ENCODE assay signal across 13 cellular contexts in genomic region chr11:114057605-114058004, GRCh38. TPM values are rescaled to one million over a fixed set of nuclear protein-coding genes. Genes with fewer than 3 reads are reported as not detected.
DNase-seq lines count a peak whose midpoint lies in the region; ATAC-seq and TF ChIP-seq lines count a peak whose summit lies in the region.
"Had no signal": no experiment of that assay in that cellular context is flagged by ENCODE, and none has a peak within 500 bp of the region (broad histone marks: within the 10 kb centered on the region; RNA-seq: fewer than 3 reads in every experiment).

No MANE protein-coding gene starts in this region.

- POLR2A ChIA-PET in T-cell (lab: Charles Lee), result no interaction called here

- peak overlapping the region; percentile 26 to 88 (median 81) for H3K4me3 Mint-ChIP-seq in T-cell

- WGBS in lung, 2 donors, result 63 to 94% methylated on average over 1 of the region's 1 CpG

- peaks cover 5% of the 10 kb centered on the region; the same call in 1 of the 2 replicates for H3K4me1 ChIP-seq in ES-I3 (ENCODE audit: insufficient read depth, low read length)
- H3K4me1 ChIP-seq in lung (ENCODE audit: control insufficient read depth in 2 of 2, insufficient read depth in 2 of 2, low read length in 2 of 2), result peaks cover 2 to 6% of the 10 kb centered on the region in 2 donors

- no peak for DNase-seq in T-cell
- DNase-seq in lung (ENCODE audit: low spot score), result no peak
- DNase-seq in superior temporal gyrus (ENCODE audit: extremely low spot score), result peak; percentile 14
- DNase-seq in mesenteric fat pad (ENCODE audit: low spot score), result no peak
- DNase-seq in NK-92 (lab: John Stamatoyannopoulos, UW; ENCODE audit: unreplicated experiment), result no peak
- DNase-seq: activated CD4-positive, alpha-beta T cell treated with anti-CD3 and anti-CD28 coated beads for 48 hours; activated CD8-positive, alpha-beta memory T cell treated with anti-CD3 and anti-CD28 coated beads, Interleukin-2, amount 50 U/mL, for 4 hours; MM.1S; NCI-H187 had no signal

- no peaks in the 10 kb centered on the region for H3K9me3 Mint-ChIP-seq in T-cell
- H3K9me3 Mint-ChIP-seq: activated naive CD4-positive, alpha-beta T cell treated with anti-CD3 and anti-CD28 coated beads, Interleukin-2, amount 50 U/mL, for 24 hours had no signal

- 0 out of 2 replicates have a peak overlapping the region, but pooled peaks have one; percentile 58 for H3K9ac ChIP-seq in ES-I3 (ENCODE audit: low read depth, low read length)

- no peaks in the 10 kb centered on the region for H3K36me3 Mint-ChIP-seq in T-cell
- H3K36me3 Mint-ChIP-seq: activated naive CD4-positive, alpha-beta T cell treated with anti-CD3 and anti-CD28 coated beads, Interleukin-2, amount 50 U/mL, for 24 hours had no signal

- H3K27ac ChIP-seq in lung (ENCODE audit: low read depth in 1 of 2, low read length in 1 of 2), result peak overlapping the region; percentile 56 to 84

- peaks cover 7 to 23% (median 21%) of the 10 kb centered on the region in 3 donors for H3K4me1 Mint-ChIP-seq in T-cell
- H3K4me1 Mint-ChIP-seq: activated naive CD4-positive, alpha-beta T cell treated with anti-CD3 and anti-CD28 coated beads, Interleukin-2, amount 50 U/mL, for 24 hours had no signal

- CTCF ChIA-PET in T-cell (lab: Charles Lee), result interaction anchor here in 1 of 2 donors (1.4 kb wide), 1 partner anchor 204 kb away, joined by 4 read pairs; no protein-coding TSS in a partner anchor

- no peak overlapping the region for H3K4me3 ChIP-seq in lung

- H3K27me3 ChIP-seq in lung (ENCODE audit: control insufficient read depth, insufficient read depth), result no peaks in the 10 kb centered on the region

- H3K9me3 ChIP-seq in ES-I3 (ENCODE audit: control insufficient read depth, insufficient read depth, low read length) (no peaks in the 10 kb centered on the region), lung (ENCODE audit: control insufficient read depth in 2 of 2, insufficient read depth in 1 of 2, low read length in 1 of 2) (no peaks in the 10 kb centered on the region)

- peaks cover 18 to 30% of the 10 kb centered on the region in 2 donors for H3K27me3 Mint-ChIP-seq in T-cell

- ATAC-seq in T-cell (replicated peaks in 1 of 4), result no peak
- ATAC-seq in lung (ENCODE audit: insufficient read depth, low FRiP score), result no peak
- ATAC-seq in GM21717 (IDR thresholded peaks at IDR 0.05; ENCODE audit: unreplicated experiment), result no peak

- H3K36me3 ChIP-seq in ES-I3 (ENCODE audit: insufficient read depth, low read length), result no peaks in the 10 kb centered on the region
- H3K36me3 ChIP-seq in lung (ENCODE audit: control insufficient read depth in 2 of 2, insufficient read depth in 2 of 2, low read length in 2 of 2), result no peaks in the 10 kb centered on the region

- TF ChIP-seq CTCF in lung (IDR thresholded peaks at IDR 0.05; ENCODE audit: control extremely low read depth, extremely low read depth), result no peak

- H3K27ac Mint-ChIP-seq in T-cell, result no peak overlapping the region

RNA-seq across cellular contexts. Expression of gene ZBTB16, which starts 1.9 kb away (rescaled TPM):
- total RNA-seq in T-cell (10 to 100 TPM in 3 of 5 donors, 1 to 10 TPM in 2; 8.3 to 20.5 (median 12.4) TPM), lung (100 to 1,000 TPM; 165 to 224 TPM), mesenteric fat pad (196 TPM)
- polyA plus RNA-seq in lung, result 10 to 100 TPM; 21.4 to 39.8 TPM
- total RNA-seq: SK-MEL-5 had no signal
